ENCODE assay signal across 28 cellular contexts in genomic region chr5:1388383-1388967, GRCh38. TPM values are rescaled to one million over a fixed set of nuclear protein-coding genes. Genes with fewer than 3 reads are reported as not detected.
DNase-seq lines count a peak whose midpoint lies in the region; ATAC-seq and FAIRE-seq lines count a peak whose summit lies in the region.
"Had no signal": no experiment of that assay in that cellular context is flagged by ENCODE, and none has a peak within 500 bp of the region (broad histone marks: within the 10 kb centered on the region; RNA-seq: fewer than 3 reads in every experiment).

No MANE protein-coding gene starts in this region.

- peak overlapping the region; percentile 5 for H3K27ac Mint-ChIP-seq in stimulated activated naive CD8-positive, alpha-beta T cell treated with anti-CD3 and anti-CD28 coated beads, Interleukin-15, Interleukin-2, amounts not matched to agents 100 ng/mL and 50 ng/mL, for 24 hours
- peak overlapping the region in 4 of 6 donors; percentile 6 to 77 (median 27) for H3K27ac Mint-ChIP-seq in naive B cell
- H3K27ac Mint-ChIP-seq: activated CD4-positive, alpha-beta T cell treated with anti-CD3 and anti-CD28 coated beads for 36 hours; stimulated activated naive CD8-positive, alpha-beta T cell treated with anti-CD3 and anti-CD28 coated beads, Interleukin-15, amount 100 ng/mL, for 72 hours had no signal

- FAIRE-seq in urothelium cell line (lab: Jason Lieb, UNC) = peak; percentile 93
- FAIRE-seq: D721Med, endometrium, keratinocyte had no signal

- H3K36me3 Mint-ChIP-seq in stimulated activated naive CD8-positive, alpha-beta T cell treated with anti-CD3 and anti-CD28 coated beads, Interleukin-15, Interleukin-2, amounts not matched to agents 100 ng/mL and 50 ng/mL, for 24 hours (ENCODE audit: low read depth) = no peaks in the 10 kb centered on the region
- H3K36me3 Mint-ChIP-seq in naive B cell = no peaks in the 10 kb centered on the region

- peaks cover 18% of the 10 kb centered on the region for H3K4me1 Mint-ChIP-seq in stimulated activated naive CD8-positive, alpha-beta T cell treated with anti-CD3 and anti-CD28 coated beads, Interleukin-15, Interleukin-2, amounts not matched to agents 100 ng/mL and 50 ng/mL, for 24 hours (ENCODE audit: low read depth)
- peaks cover 19 to 29% (median 29%) of the 10 kb centered on the region in 3 donors for H3K4me1 Mint-ChIP-seq in naive B cell

- no peaks in the 10 kb centered on the region for H3K27me3 Mint-ChIP-seq in stimulated activated naive CD8-positive, alpha-beta T cell treated with anti-CD3 and anti-CD28 coated beads, Interleukin-15, Interleukin-2, amounts not matched to agents 100 ng/mL and 50 ng/mL, for 24 hours
- peaks cover 4 to 23% (median 22%) of the 10 kb centered on the region in 3 donors for H3K27me3 Mint-ChIP-seq in naive B cell
- H3K27me3 Mint-ChIP-seq: activated CD4-positive, alpha-beta T cell treated with anti-CD3 and anti-CD28 coated beads for 36 hours had no signal

- H3K4me3 Mint-ChIP-seq in stimulated activated naive CD8-positive, alpha-beta T cell treated with anti-CD3 and anti-CD28 coated beads, Interleukin-15, Interleukin-2, amounts not matched to agents 100 ng/mL and 50 ng/mL, for 24 hours = no peak overlapping the region
- H3K4me3 Mint-ChIP-seq in naive B cell = peak overlapping the region; percentile 4 to 95 (median 30)
- H3K4me3 Mint-ChIP-seq: activated CD4-positive, alpha-beta T cell treated with anti-CD3 and anti-CD28 coated beads for 36 hours; stimulated activated naive CD8-positive, alpha-beta T cell treated with anti-CD3 and anti-CD28 coated beads, Interleukin-15, amount 100 ng/mL, for 72 hours had no signal

- DNase-seq in NCI-H345 (lab: John Stamatoyannopoulos, UW) (peak; percentile 53), NCI-H345 treated with DMSO at 0.1 percent for 48 hours (lab: John Stamatoyannopoulos, UW; ENCODE audit: unreplicated experiment) (no peak), naive B cell (no peak), urothelium cell line (ENCODE audit: low spot score) (no peak), cerebellar nuclear complex (lab: John Stamatoyannopoulos, UW) (no peak)
- DNase-seq in stimulated activated naive CD8-positive, alpha-beta T cell treated with anti-CD3 and anti-CD28 coated beads, Interleukin-15, Interleukin-2, amounts not matched to agents 100 U/mL and 50 U/mL, for 24 hours = no peak
- DNase-seq: 8988T; activated CD4-positive, alpha-beta T cell treated with anti-CD3 and anti-CD28 coated beads for 36 hours; activated CD8-positive, alpha-beta memory T cell treated with anti-CD3 and anti-CD28 coated beads for 24 hours; activated gamma-delta T cell; activated T-cell treated with anti-CD3 and anti-CD28 coated beads for 4 hours; amniotic stem cell; DND-41; foreskin fibroblast; head of caudate nucleus; left ventricle myocardium inferior; NCI-H510A treated with DMSO at 0.1 percent for 48 hours; ovary; PC-9; SK-N-SH; stimulated activated naive CD8-positive, alpha-beta T cell treated with anti-CD3 and anti-CD28 coated beads, Interleukin-15, amount 100 ng/mL, for 72 hours; uterus had no signal

- no peaks in the 10 kb centered on the region for H3K9me3 Mint-ChIP-seq in stimulated activated naive CD8-positive, alpha-beta T cell treated with anti-CD3 and anti-CD28 coated beads, Interleukin-15, Interleukin-2, amounts not matched to agents 100 ng/mL and 50 ng/mL, for 24 hours
- H3K9me3 Mint-ChIP-seq in naive B cell = peaks cover 0 to 9% (median 0%) of the 10 kb centered on the region in 7 donors
- H3K9me3 Mint-ChIP-seq: stimulated activated naive CD8-positive, alpha-beta T cell treated with anti-CD3 and anti-CD28 coated beads, Interleukin-15, amount 100 ng/mL, for 72 hours had no signal

- no peak for ATAC-seq in stimulated activated naive CD8-positive, alpha-beta T cell treated with anti-CD3 and anti-CD28 coated beads, Interleukin-15, Interleukin-2, amounts not matched to agents 100 U/mL and 50 U/mL, for 24 hours
- ATAC-seq in naive B cell (ENCODE audit: low read depth in 2 of 2) (no peak), GM19023 (IDR thresholded peaks at IDR 0.05; ENCODE audit: unreplicated experiment) (no peak)
- ATAC-seq: activated CD4-positive, alpha-beta T cell treated with anti-CD3 and anti-CD28 coated beads for 36 hours; Right ventricle myocardium inferior; stimulated activated naive CD8-positive, alpha-beta T cell treated with anti-CD3 and anti-CD28 coated beads, Interleukin-15, amount 100 ng/mL, for 72 hours had no signal

RNA-seq across cellular contexts. Expression of gene CLPTM1L, which starts 43.6 kb away (rescaled TPM):
- 10 to 100 TPM; 24.5 to 65.2 (median 41.4) TPM for polyA plus RNA-seq in naive B cell (ENCODE audit: low read depth in 6 of 6)

RNA-seq across cellular contexts. Expression of gene SLC6A3, which starts 56.8 kb away (rescaled TPM):
- under 1 TPM in 1 of 6 donors, not detected in 5; 0.09 TPM for polyA plus RNA-seq in naive B cell (ENCODE audit: low read depth in 6 of 6)
- polyA plus RNA-seq: SK-N-SH had no signal
